ENCODE assay signal across 13 cellular contexts in the genomic region with DNA sequence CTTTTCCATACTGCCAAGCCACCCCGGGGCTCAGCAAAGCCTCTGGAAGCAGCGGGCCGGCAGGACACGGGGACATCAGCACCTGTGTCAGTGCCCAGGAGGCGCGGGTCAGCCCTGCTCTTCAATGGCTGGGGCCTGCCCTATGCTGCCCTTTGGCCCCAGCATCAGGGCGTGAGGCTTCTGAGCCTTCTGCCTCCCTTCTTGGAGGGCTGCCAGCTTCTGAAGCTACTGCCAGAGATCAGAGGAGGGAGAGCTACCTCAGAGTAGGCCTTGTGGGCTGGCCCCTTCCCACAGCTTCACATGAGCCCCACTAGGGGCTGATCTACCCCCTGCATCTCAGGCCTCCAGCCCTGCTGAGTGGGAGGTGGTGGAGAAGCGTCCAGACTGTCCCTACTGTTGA. TPM values are rescaled to one million over a fixed set of nuclear protein-coding genes. Genes with fewer than 3 reads are reported as not detected.
DNase-seq lines count a peak whose midpoint lies in the region; ATAC-seq and FAIRE-seq lines count a peak whose summit lies in the region.
"Had no signal": no experiment of that assay in that cellular context is flagged by ENCODE, and none has a peak within 500 bp of the region (broad histone marks: within the 10 kb centered on the region; RNA-seq: fewer than 3 reads in every experiment).

No MANE protein-coding gene starts in this region.

- WGBS in small intestine, 3 donors: 16 to 46% (median 30%) methylated on average over 8 of the region's 8 CpGs

- ATAC-seq in central memory CD8-positive, alpha-beta T cell (replicated peaks; ENCODE audit: extremely low read depth, poor library complexity, severe bottlenecking): no peak

- H3K27ac ChIP-seq in small intestine (ENCODE audit: low read depth in 1 of 2, low read length in 1 of 2): no peak overlapping the region

- FAIRE-seq in small intestine (lab: Jason Lieb, UNC): no peak
- FAIRE-seq: A204.1 had no signal

- peak overlapping the region; percentile 78 for H3K27ac Mint-ChIP-seq in central memory CD8-positive, alpha-beta T cell (ENCODE audit: low read depth)
- H3K27ac Mint-ChIP-seq: activated B cell treated with CpG ODN at 0.5 μM for 24 hours had no signal

- peaks cover 0 to 2% of the 10 kb centered on the region in 2 donors for H3K4me1 ChIP-seq in small intestine (ENCODE audit: control insufficient read depth in 2 of 2, insufficient read depth in 1 of 2, low read depth in 1 of 2, low read length in 1 of 2)

- no peaks in the 10 kb centered on the region for H3K36me3 ChIP-seq in small intestine (ENCODE audit: control insufficient read depth in 2 of 2, insufficient read depth in 2 of 2, low read length in 2 of 2)

- H3K4me3 Mint-ChIP-seq in central memory CD8-positive, alpha-beta T cell: no peak overlapping the region
- H3K4me3 Mint-ChIP-seq: activated B cell treated with CpG ODN at 0.5 μM for 24 hours had no signal

- H3K27me3 Mint-ChIP-seq in central memory CD8-positive, alpha-beta T cell: no peaks in the 10 kb centered on the region

- H3K4me3 ChIP-seq in small intestine (ENCODE audit: low read depth in 1 of 2, low read length in 2 of 2): no peak overlapping the region

- peaks cover 28% of the 10 kb centered on the region for H3K4me1 Mint-ChIP-seq in central memory CD8-positive, alpha-beta T cell
- H3K4me1 Mint-ChIP-seq: activated B cell treated with CpG ODN at 0.5 μM for 24 hours had no signal

- DNase-seq in NCI-H1092 treated with DMSO at 0.1 percent for 48 hours (lab: John Stamatoyannopoulos, UW): peak; percentile 18
- no peak for DNase-seq in NCI-H1092 (lab: John Stamatoyannopoulos, UW)
- DNase-seq in NCI-H69 (lab: John Stamatoyannopoulos, UW): peak; percentile 68
- no peak for DNase-seq in central memory CD8-positive, alpha-beta T cell (ENCODE audit: low spot score in 2 of 2)
- peak; percentile 94 for DNase-seq in small intestine
- no peak for DNase-seq in activated effector memory CD4-positive, alpha-beta T cell treated with Interleukin-2 at 50 U/mL for 16 hours
- DNase-seq in SIG-M5 (lab: John Stamatoyannopoulos, UW): no peak
- no peak for DNase-seq in NCI-H526 (lab: John Stamatoyannopoulos, UW)
- DNase-seq: activated B cell treated with CpG ODN at 0.5 μM for 24 hours, KBM-7, mammary epithelial cell, NCI-H187 treated with DMSO at 0.1 percent for 48 hours had no signal

- no peaks in the 10 kb centered on the region for H3K27me3 ChIP-seq in small intestine (ENCODE audit: control insufficient read depth in 2 of 2, insufficient read depth in 2 of 2, low read length in 2 of 2)

- no peaks in the 10 kb centered on the region for H3K9me3 Mint-ChIP-seq in central memory CD8-positive, alpha-beta T cell
- H3K9me3 Mint-ChIP-seq: activated B cell treated with CpG ODN at 0.5 μM for 24 hours had no signal

- H3K9me3 ChIP-seq in small intestine (ENCODE audit: control insufficient read depth, low read depth): no peaks in the 10 kb centered on the region

- H3K36me3 Mint-ChIP-seq in central memory CD8-positive, alpha-beta T cell (ENCODE audit: insufficient read depth): peaks cover under 1% of the 10 kb centered on the region

RNA-seq across cellular contexts. Expression of a gene that starts 13.0 kb away (rescaled TPM):
- polyA plus RNA-seq in small intestine: 10 to 100 TPM; 24.8 to 34.2 (median 27.8) TPM

RNA-seq across cellular contexts. Expression of a gene that starts 21.7 kb away (rescaled TPM):
- polyA plus RNA-seq in small intestine: 10 to 100 TPM; 30.5 to 39.1 (median 31.3) TPM

RNA-seq across cellular contexts. Expression of a gene that starts 21.8 kb away (rescaled TPM):
- 10 to 100 TPM; 16.2 to 31.8 (median 21.3) TPM for polyA plus RNA-seq in small intestine

RNA-seq across cellular contexts. Expression of a gene that starts 26.8 kb away (rescaled TPM):
- 1 to 10 TPM in 2 of 3 donors, under 1 TPM in 1; 0.76 to 2.5 (median 1.6) TPM for polyA plus RNA-seq in small intestine

RNA-seq across cellular contexts. Expression of a gene that starts 31.7 kb away (rescaled TPM):
- 10 to 100 TPM; 19.7 to 39.0 (median 32.7) TPM for polyA plus RNA-seq in small intestine

Comparison
In these comparisons a context has a peak if more than half of its experiments do, and no peak if none do; other contexts are left out.
1. DNase-seq: peak in NCI-H1092 treated with DMSO at 0.1 percent for 48 hours (single experiment), NCI-H69 (single experiment) and small intestine (single experiment); none in NCI-H1092 (single experiment), central memory CD8-positive, alpha-beta T cell (0 of 2), activated effector memory CD4-positive, alpha-beta T cell treated with Interleukin-2 at 50 U/mL for 16 hours (single experiment), SIG-M5 (single experiment) and NCI-H526 (0 of 2).